Comparison of ENCODE assay signal across 8 cellular contexts in genomic region chr3:59818033-59818936, GRCh38.
A peak's percentile ranks its signal among the peaks of the same experiment; 100 is the strongest.
DNase-seq lines count a peak whose midpoint lies in the region; ATAC-seq and TF ChIP-seq lines count a peak whose summit lies in the region.

No MANE protein-coding gene starts in this region.

- TF ChIP-seq CTCF in foreskin fibroblast (IDR thresholded peaks at IDR 0.05; ENCODE audit: low read depth, low read length) = no peak
- TF ChIP-seq CTCF in CD4-positive, alpha-beta T cell (IDR thresholded peaks at IDR 0.05) = no peak

- DNase-seq in Daoy (ENCODE audit: low read depth) = peak; percentile 93
- DNase-seq in SJCRH30 = peak; percentile 35 to 57
- DNase-seq in foreskin fibroblast = peak; percentile 94 to 98
- peak; percentile 52 for DNase-seq in pons (ENCODE audit: low spot score)
- no peak for DNase-seq in CD4-positive, alpha-beta T cell
- DNase-seq in activated CD4-positive, alpha-beta T cell treated with anti-CD3 and anti-CD28 coated beads for 48 hours = no peak

- H3K4me3 Mint-ChIP-seq in CD4-positive, alpha-beta T cell = no peak overlapping the region
- no peak overlapping the region for H3K4me3 Mint-ChIP-seq in activated T-helper 17 cell treated with anti-CD3 and anti-CD28 coated beads, Interleukin-2, amount 50 U/mL, for 72 hours

- CTCF ChIA-PET in CD4-positive, alpha-beta T cell (lab: Charles Lee) = interaction anchor here (0.6 kb wide), 1 partner anchor 51 kb away, joined by 4 read pairs; no protein-coding TSS in a partner anchor

- H3K4me1 ChIP-seq in SJCRH30 = peaks cover 8% of the 10 kb centered on the region

- POLR2A ChIA-PET in CD4-positive, alpha-beta T cell (lab: Charles Lee) = no interaction called here

- no peak for ATAC-seq in HG03095 (IDR thresholded peaks at IDR 0.05; ENCODE audit: unreplicated experiment)
- ATAC-seq in CD4-positive, alpha-beta T cell (ENCODE audit: poor library complexity) = no peak
- no peak for ATAC-seq in activated T-helper 17 cell treated with anti-CD3 and anti-CD28 coated beads, Interleukin-2, amount 50 U/mL, for 72 hours (replicated peaks)

- no peaks in the 10 kb centered on the region for H3K9me3 ChIP-seq in SJCRH30 (replicated peaks)
- no peaks in the 10 kb centered on the region for H3K9me3 ChIP-seq in CD4-positive, alpha-beta T cell (ENCODE audit: control insufficient read depth, low read length)

- H3K4me1 Mint-ChIP-seq in CD4-positive, alpha-beta T cell (ENCODE audit: low read depth) = peaks cover 28% of the 10 kb centered on the region
- H3K4me1 Mint-ChIP-seq in activated T-helper 17 cell treated with anti-CD3 and anti-CD28 coated beads, Interleukin-2, amount 50 U/mL, for 72 hours = no peaks in the 10 kb centered on the region

- intact Hi-C loops in CD4-positive, alpha-beta T cell (cut with DNase I, micrococcal nuclease) = no loop called here

- H3K9me3 Mint-ChIP-seq in CD4-positive, alpha-beta T cell = peaks cover 3% of the 10 kb centered on the region
- H3K9me3 Mint-ChIP-seq in activated T-helper 17 cell treated with anti-CD3 and anti-CD28 coated beads, Interleukin-2, amount 50 U/mL, for 72 hours = peaks cover 3% of the 10 kb centered on the region

- H3K27me3 Mint-ChIP-seq in CD4-positive, alpha-beta T cell = no peaks in the 10 kb centered on the region
- H3K27me3 Mint-ChIP-seq in activated T-helper 17 cell treated with anti-CD3 and anti-CD28 coated beads, Interleukin-2, amount 50 U/mL, for 72 hours = peaks cover 4% of the 10 kb centered on the region

- no peak overlapping the region for H3K27ac Mint-ChIP-seq in CD4-positive, alpha-beta T cell
- no peak overlapping the region for H3K27ac Mint-ChIP-seq in activated T-helper 17 cell treated with anti-CD3 and anti-CD28 coated beads, Interleukin-2, amount 50 U/mL, for 72 hours

- no peaks in the 10 kb centered on the region for H3K36me3 ChIP-seq in SJCRH30

- H3K36me3 Mint-ChIP-seq in CD4-positive, alpha-beta T cell (ENCODE audit: low read depth) = peaks cover 59% of the 10 kb centered on the region
- H3K36me3 Mint-ChIP-seq in activated T-helper 17 cell treated with anti-CD3 and anti-CD28 coated beads, Interleukin-2, amount 50 U/mL, for 72 hours (ENCODE audit: low read depth) = no peaks in the 10 kb centered on the region

- no peaks in the 10 kb centered on the region for H3K27me3 ChIP-seq in SJCRH30
- H3K27me3 ChIP-seq in CD4-positive, alpha-beta T cell (ENCODE audit: control insufficient read depth, insufficient read depth, low read length) = no peaks in the 10 kb centered on the region

- no peak overlapping the region for H3K27ac ChIP-seq in SJCRH30
- H3K27ac ChIP-seq in CD4-positive, alpha-beta T cell (ENCODE audit: low read depth, low read length) = no peak overlapping the region

- H3K4me3 ChIP-seq in SJCRH30 = peak overlapping the region; percentile 37
- H3K4me3 ChIP-seq in foreskin fibroblast (ENCODE audit: low read depth in 1 of 2, low read length in 2 of 2) = peak overlapping the region in 1 of 2 donors; percentile 14

Comparison
In these comparisons a context has a peak if more than half of its experiments do, and no peak if none do; other contexts are left out.
1. DNase-seq: peak in Daoy (single experiment), SJCRH30 (2 of 2), foreskin fibroblast (2 of 2) and pons (single experiment); none in CD4-positive, alpha-beta T cell (0 of 10) and activated CD4-positive, alpha-beta T cell treated with anti-CD3 and anti-CD28 coated beads for 48 hours (single experiment).